Comparison of ENCODE assay signal across 13 cellular contexts in the genomic region with DNA sequence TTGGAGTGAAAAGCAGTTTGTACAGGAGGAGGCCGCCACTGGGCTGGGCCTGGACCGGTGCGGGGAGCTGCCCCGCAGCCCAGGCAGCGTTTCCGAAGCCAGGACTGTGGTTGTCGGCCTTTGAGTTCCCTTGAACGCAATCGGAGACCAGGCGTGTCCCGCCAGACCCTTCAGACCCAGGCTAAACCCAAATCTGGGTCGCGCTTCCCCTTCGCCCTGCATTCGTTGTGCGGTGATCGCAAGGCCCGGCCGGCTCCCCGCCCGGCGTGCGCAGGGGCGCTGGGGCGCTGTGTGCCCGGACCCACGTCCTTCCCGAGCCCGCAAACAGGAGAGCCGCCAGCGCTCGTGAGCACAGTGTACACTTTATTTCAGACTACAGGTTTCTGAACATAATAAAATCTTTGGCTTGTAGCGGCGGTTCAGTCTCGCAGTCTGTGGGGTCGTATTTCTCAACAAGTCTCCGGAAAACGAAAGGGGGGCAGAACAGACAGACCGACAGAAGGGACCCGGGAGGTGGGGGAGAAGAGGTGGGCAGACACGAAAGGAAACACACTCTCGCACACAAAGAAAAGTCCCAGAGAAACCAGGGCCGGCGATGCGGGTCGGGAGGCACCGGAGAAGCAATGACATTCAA. TPM values are rescaled to one million over a fixed set of nuclear protein-coding genes. Genes with fewer than 3 reads are reported as not detected.
DNase-seq lines count a peak whose midpoint lies in the region; ATAC-seq, FAIRE-seq and TF ChIP-seq lines count a peak whose summit lies in the region.
"Had no signal": no experiment of that assay in that cellular context is flagged by ENCODE, and none has a peak within 500 bp of the region (broad histone marks: within the 10 kb centered on the region; RNA-seq: fewer than 3 reads in every experiment).

No MANE protein-coding gene starts in this region.

- CTCF ChIA-PET in PC-3 (lab: Charles Lee), result no interaction called here

- H3K27ac ChIP-seq in left ventricle myocardium inferior (replicated peaks) (no peak overlapping the region), dorsolateral prefrontal cortex (no peak overlapping the region), PC-3 (ENCODE audit: low read length) (no peak overlapping the region)

- H3K27me3 ChIP-seq in left ventricle myocardium inferior (ENCODE audit: low read depth), result peaks cover 100% of the 10 kb centered on the region
- peaks cover 22 to 100% (median 98%) of the 10 kb centered on the region in 45 donors for H3K27me3 ChIP-seq in dorsolateral prefrontal cortex
- no peaks in the 10 kb centered on the region for H3K27me3 ChIP-seq in PC-3 (ENCODE audit: low read length)

- H3K36me3 ChIP-seq in left ventricle myocardium inferior (no peaks in the 10 kb centered on the region), PC-3 (ENCODE audit: low read depth, low read length) (no peaks in the 10 kb centered on the region)

- ATAC-seq in PC-3 (no peak), HG02798 (IDR thresholded peaks at IDR 0.05; ENCODE audit: poor library complexity, unreplicated experiment) (no peak)

- H3K4me1 ChIP-seq in left ventricle myocardium inferior, result peaks cover 41% of the 10 kb centered on the region
- H3K4me1 ChIP-seq in PC-3 (ENCODE audit: insufficient read depth, low read length), result no peaks in the 10 kb centered on the region

- no peaks in the 10 kb centered on the region for H4K20me1 ChIP-seq in PC-3 (ENCODE audit: low read length)

- H3K9me3 ChIP-seq in left ventricle myocardium inferior (replicated peaks) (no peaks in the 10 kb centered on the region), PC-3 (ENCODE audit: low read length) (no peaks in the 10 kb centered on the region)

- intact Hi-C loops in left ventricle myocardium inferior (cut with micrococcal nuclease) (no loop called here), cardiac septum (cut with DNase I) (no loop called here), dorsolateral prefrontal cortex (cut with DNase I) (no loop called here), PC-3 (cut with micrococcal nuclease) (no loop called here)

- no peak for TF ChIP-seq CTCF in left ventricle myocardium inferior (IDR thresholded peaks at IDR 0.05; ENCODE audit: borderline replicate concordance)
- TF ChIP-seq CTCF in dorsolateral prefrontal cortex (IDR thresholded peaks at IDR 0.05 in 54 of 56, conservative IDR thresholded peaks at IDR 0.05 in 2 of 56; ENCODE audit: low read depth in 1 of 56, partially characterized antibody in 56 of 56), result no peak
- TF ChIP-seq CTCF in nephron (IDR thresholded peaks at IDR 0.05; ENCODE audit: unreplicated experiment in 3 of 3), result no peak
- TF ChIP-seq CTCF in PC-3 (conservative IDR thresholded peaks at IDR 0.05; ENCODE audit: low read depth, low read length), result no peak

- peaks cover 29% of the 10 kb centered on the region for H3K4me1 Mint-ChIP-seq in nephron

- no peaks in the 10 kb centered on the region for H3F3A ChIP-seq in PC-3 (ENCODE audit: low read length, unreplicated experiment)

- H3K9me2 ChIP-seq in PC-3 (replicated peaks; ENCODE audit: low read length), result no peaks in the 10 kb centered on the region

- H3K79me2 ChIP-seq in PC-3 (ENCODE audit: low read length), result 0 out of 2 replicates have a peak, but pooled peaks cover 7% of the 10 kb centered on the region

- no peak overlapping the region for H3K4me2 ChIP-seq in PC-3 (ENCODE audit: low read length)

- H3K9ac ChIP-seq in PC-3 (ENCODE audit: low read length), result no peak overlapping the region

- POLR2A ChIA-PET in PC-3 (lab: Charles Lee; ENCODE audit: unreplicated experiment), result no interaction called here

- H3K36me3 Mint-ChIP-seq in nephron (ENCODE audit: low read depth), result no peaks in the 10 kb centered on the region

- no peaks in the 10 kb centered on the region for H3K9me3 Mint-ChIP-seq in nephron

- H3K27ac Mint-ChIP-seq in nephron, result peak overlapping the region in 1 of 3 experiments; percentile 15

- H2AFZ ChIP-seq in PC-3 (ENCODE audit: low read length), result no peak overlapping the region

- no peak for FAIRE-seq in urothelium cell line (lab: Jason Lieb, UNC)

- H3K27me3 Mint-ChIP-seq in nephron (ENCODE audit: low read depth), result peaks cover 93% of the 10 kb centered on the region

- no TSS peak for BruUV-seq in PC-3 (replicated peaks; lab: Mats Ljungman, UMichigan)

- H3K4me3 Mint-ChIP-seq in nephron, result peak overlapping the region; percentile 58 to 90 (median 82)

- DNase-seq in left ventricle myocardium inferior, result no peak
- no peak for DNase-seq in cardiac septum (ENCODE audit: low spot score)
- DNase-seq in dorsolateral prefrontal cortex, result peak in 1 of 10 donors; percentile 5
- peak; percentile 45 for DNase-seq in urothelium cell line (ENCODE audit: low spot score)
- DNase-seq in HK-2 (ENCODE audit: unreplicated experiment), result no peak
- no peak for DNase-seq in PC-3
- DNase-seq: activated gamma-delta T cell treated with Interleukin-2 at 50 U/mL for 16 hours, DMS153, NCI-H2171 had no signal

- peak overlapping the region; percentile 60 for H3K4me3 ChIP-seq in left ventricle myocardium inferior
- peak overlapping the region in 45 of 59 donors; percentile 4 to 50 (median 32) for H3K4me3 ChIP-seq in dorsolateral prefrontal cortex
- H3K4me3 ChIP-seq in PC-3 (ENCODE audit: low read length), result no peak overlapping the region

RNA-seq across cellular contexts. Expression of a gene that starts 5.5 kb away (rescaled TPM):
- total RNA-seq in left ventricle myocardium inferior (not detected), cardiac septum (0.13 TPM), dorsolateral prefrontal cortex (under 1 TPM in 9 of 120 experiments, not detected in 111; 0.18 to 0.48 (median 0.22) TPM), PC-3 (2014; rRNA removed) (2.3 and 3.2 TPM in 2 replicates)
- total RNA-seq: fibroblast of lung; T-helper 1 cell treated with Interleukin-12 subunit alpha and Interleukin-12 subunit beta and Interleukin-4 antibody, amounts not matched to agents 30 ng/mL and 1 ng/mL, for 36 hours had no signal
